Comparison of ENCODE assay signal across 1 cellular context in the genomic region with DNA sequence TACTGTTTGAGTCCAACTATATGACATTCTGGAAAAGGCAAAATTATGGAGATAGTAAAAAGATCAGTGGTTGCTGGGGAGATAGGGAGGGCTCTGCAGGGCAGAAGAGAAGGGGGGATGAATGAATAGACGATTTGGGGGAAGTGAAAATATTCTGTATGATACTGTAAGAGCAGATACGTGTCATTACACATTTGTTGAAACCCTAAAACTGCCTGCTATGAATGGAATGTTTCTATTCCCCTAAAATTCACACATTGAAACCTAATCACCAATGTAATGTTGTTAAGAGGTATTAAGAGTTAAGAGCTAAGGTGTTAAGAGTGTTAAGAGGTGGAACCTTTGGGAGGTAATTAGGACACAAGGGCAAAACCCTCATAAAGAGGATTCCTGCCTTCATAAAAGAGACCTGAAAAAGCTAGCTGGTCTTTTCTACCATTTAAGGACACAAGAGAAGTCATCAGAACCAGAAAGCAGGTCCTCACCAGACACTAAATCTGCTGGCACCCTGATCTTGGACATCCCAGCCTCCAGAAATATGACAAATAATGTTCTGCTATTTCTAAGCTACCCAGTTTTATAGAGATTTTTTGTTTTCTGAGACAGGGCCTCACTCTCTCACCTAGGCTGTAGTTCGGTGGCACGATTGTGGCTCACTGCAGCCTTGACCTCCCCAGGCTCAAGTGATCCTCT.
A peak's percentile ranks its signal among the peaks of the same experiment; 100 is the strongest.
TF ChIP-seq lines count a peak whose summit lies in the region.

No MANE protein-coding gene starts in this region.

TF ChIP-seq in GM12878, 131 proteins besides CTCF, POLR2A, EP300 and RAD21 (continued from another document and continues in another):
- TF ChIP-seq E2F8 (IDR thresholded peaks at IDR 0.05; ENCODE audit: low read depth, partially characterized antibody) = no peak
- TF ChIP-seq, protein P1, sequence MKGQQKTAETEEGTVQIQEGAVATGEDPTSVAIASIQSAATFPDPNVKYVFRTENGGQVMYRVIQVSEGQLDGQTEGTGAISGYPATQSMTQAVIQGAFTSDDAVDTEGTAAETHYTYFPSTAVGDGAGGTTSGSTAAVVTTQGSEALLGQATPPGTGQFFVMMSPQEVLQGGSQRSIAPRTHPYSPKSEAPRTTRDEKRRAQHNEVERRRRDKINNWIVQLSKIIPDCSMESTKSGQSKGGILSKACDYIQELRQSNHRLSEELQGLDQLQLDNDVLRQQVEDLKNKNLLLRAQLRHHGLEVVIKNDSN (IDR thresholded peaks at IDR 0.05; ENCODE audit: borderline replicate concordance, extremely low read length, insufficient read depth, low read depth, low read length) = no peak
- TF ChIP-seq GATAD2B (conservative IDR thresholded peaks at IDR 0.05; ENCODE audit: low read depth) = 0 out of 2 replicates have a peak, but pooled peaks have one; percentile 35
- TF ChIP-seq POU2F2 (IDR thresholded peaks at IDR 0.05; ENCODE audit: borderline replicate concordance, low read depth, low read length) = no peak
- TF ChIP-seq MTA3 (IDR thresholded peaks at IDR 0.05; ENCODE audit: borderline replicate concordance, low read length) = no peak; the same call in 1 of the 2 replicates
- TF ChIP-seq IRF3 (IDR thresholded peaks at IDR 0.05) = no peak
- TF ChIP-seq KDM1A (IDR thresholded peaks at IDR 0.05; ENCODE audit: borderline replicate concordance) = no peak
- TF ChIP-seq, protein P2, sequence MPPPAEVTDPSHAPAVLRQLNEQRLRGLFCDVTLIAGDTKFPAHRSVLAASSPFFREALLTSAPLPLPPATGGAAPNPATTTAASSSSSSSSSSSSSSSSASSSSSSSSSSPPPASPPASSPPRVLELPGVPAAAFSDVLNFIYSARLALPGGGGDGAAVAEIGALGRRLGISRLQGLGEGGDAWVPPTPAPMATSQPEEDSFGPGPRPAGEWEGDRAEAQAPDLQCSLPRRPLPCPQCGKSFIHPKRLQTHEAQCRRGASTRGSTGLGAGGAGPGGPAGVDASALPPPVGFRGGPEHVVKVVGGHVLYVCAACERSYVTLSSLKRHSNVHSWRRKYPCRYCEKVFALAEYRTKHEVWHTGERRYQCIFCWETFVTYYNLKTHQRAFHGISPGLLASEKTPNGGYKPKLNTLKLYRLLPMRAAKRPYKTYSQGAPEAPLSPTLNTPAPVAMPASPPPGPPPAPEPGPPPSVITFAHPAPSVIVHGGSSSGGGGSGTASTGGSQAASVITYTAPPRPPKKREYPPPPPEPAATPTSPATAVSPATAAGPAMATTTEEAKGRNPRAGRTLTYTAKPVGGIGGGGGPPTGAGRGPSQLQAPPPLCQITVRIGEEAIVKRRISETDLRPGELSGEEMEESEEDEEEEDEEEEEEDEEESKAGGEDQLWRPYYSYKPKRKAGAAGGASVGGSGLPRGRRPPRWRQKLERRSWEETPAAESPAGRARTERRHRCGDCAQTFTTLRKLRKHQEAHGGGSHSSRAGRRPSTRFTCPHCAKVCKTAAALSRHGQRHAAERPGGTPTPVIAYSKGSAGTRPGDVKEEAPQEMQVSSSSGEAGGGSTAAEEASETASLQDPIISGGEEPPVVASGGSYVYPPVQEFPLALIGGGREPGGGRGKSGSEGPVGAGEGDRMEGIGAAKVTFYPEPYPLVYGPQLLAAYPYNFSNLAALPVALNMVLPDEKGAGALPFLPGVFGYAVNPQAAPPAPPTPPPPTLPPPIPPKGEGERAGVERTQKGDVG (CRISPR knock-in tag; IDR thresholded peaks at IDR 0.05) = no peak
- TF ChIP-seq MEF2B (IDR thresholded peaks at IDR 0.05; ENCODE audit: partially characterized antibody, poor library complexity, severe bottlenecking) = peak; percentile 44
- TF ChIP-seq, protein P3, sequence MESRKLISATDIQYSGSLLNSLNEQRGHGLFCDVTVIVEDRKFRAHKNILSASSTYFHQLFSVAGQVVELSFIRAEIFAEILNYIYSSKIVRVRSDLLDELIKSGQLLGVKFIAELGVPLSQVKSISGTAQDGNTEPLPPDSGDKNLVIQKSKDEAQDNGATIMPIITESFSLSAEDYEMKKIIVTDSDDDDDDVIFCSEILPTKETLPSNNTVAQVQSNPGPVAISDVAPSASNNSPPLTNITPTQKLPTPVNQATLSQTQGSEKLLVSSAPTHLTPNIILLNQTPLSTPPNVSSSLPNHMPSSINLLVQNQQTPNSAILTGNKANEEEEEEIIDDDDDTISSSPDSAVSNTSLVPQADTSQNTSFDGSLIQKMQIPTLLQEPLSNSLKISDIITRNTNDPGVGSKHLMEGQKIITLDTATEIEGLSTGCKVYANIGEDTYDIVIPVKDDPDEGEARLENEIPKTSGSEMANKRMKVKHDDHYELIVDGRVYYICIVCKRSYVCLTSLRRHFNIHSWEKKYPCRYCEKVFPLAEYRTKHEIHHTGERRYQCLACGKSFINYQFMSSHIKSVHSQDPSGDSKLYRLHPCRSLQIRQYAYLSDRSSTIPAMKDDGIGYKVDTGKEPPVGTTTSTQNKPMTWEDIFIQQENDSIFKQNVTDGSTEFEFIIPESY (IDR thresholded peaks at IDR 0.05) = no peak
- TF ChIP-seq, protein P4, sequence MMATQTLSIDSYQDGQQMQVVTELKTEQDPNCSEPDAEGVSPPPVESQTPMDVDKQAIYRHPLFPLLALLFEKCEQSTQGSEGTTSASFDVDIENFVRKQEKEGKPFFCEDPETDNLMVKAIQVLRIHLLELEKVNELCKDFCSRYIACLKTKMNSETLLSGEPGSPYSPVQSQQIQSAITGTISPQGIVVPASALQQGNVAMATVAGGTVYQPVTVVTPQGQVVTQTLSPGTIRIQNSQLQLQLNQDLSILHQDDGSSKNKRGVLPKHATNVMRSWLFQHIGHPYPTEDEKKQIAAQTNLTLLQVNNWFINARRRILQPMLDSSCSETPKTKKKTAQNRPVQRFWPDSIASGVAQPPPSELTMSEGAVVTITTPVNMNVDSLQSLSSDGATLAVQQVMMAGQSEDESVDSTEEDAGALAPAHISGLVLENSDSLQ (IDR thresholded peaks at IDR 0.05) = 0 out of 2 replicates have a peak, but pooled peaks have one; percentile 17
- no peak for TF ChIP-seq NR2C2 (IDR thresholded peaks at IDR 0.05; ENCODE audit: borderline replicate concordance, control insufficient read depth, insufficient read length, low read depth)
- no peak for TF ChIP-seq BRCA1 (IDR thresholded peaks at IDR 0.05; ENCODE audit: low read depth, low read length)
- peak; percentile 49; the same call in 1 of the 2 replicates for TF ChIP-seq RFX5 (IDR thresholded peaks at IDR 0.05; ENCODE audit: low read depth, low read length)
- TF ChIP-seq IKZF1 (conservative IDR thresholded peaks at IDR 0.05) = peak; percentile 67; the same call in 1 of the 2 replicates
- TF ChIP-seq BCL11A (IDR thresholded peaks at IDR 0.05; ENCODE audit: low read depth, low read length) = peak; percentile 55; the same call in 1 of the 2 replicates
- peak; percentile 81 for TF ChIP-seq SPI1 (IDR thresholded peaks at IDR 0.05; ENCODE audit: borderline replicate concordance, insufficient read depth, low read depth, low read length)
- no peak for TF ChIP-seq NRF1 (conservative IDR thresholded peaks at IDR 0.05; ENCODE audit: low read depth, low read length)
- TF ChIP-seq, protein P5, sequence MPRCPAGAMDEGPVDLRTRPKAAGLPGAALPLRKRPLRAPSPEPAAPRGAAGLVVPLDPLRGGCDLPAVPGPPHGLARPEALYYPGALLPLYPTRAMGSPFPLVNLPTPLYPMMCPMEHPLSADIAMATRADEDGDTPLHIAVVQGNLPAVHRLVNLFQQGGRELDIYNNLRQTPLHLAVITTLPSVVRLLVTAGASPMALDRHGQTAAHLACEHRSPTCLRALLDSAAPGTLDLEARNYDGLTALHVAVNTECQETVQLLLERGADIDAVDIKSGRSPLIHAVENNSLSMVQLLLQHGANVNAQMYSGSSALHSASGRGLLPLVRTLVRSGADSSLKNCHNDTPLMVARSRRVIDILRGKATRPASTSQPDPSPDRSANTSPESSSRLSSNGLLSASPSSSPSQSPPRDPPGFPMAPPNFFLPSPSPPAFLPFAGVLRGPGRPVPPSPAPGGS (IDR thresholded peaks at IDR 0.05; ENCODE audit: borderline replicate concordance, insufficient read depth, low read depth, low read length, poor library complexity, severe bottlenecking) = no peak
- no peak for TF ChIP-seq NR2C1 (IDR thresholded peaks at IDR 0.05)
- TF ChIP-seq SIX5 (IDR thresholded peaks at IDR 0.05; ENCODE audit: low read depth, low read length, severe bottlenecking) = no peak
- TF ChIP-seq, protein P6, sequence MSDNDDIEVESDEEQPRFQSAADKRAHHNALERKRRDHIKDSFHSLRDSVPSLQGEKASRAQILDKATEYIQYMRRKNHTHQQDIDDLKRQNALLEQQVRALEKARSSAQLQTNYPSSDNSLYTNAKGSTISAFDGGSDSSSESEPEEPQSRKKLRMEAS (IDR thresholded peaks at IDR 0.05; ENCODE audit: low read depth, low read length) = no peak
- peak; percentile 45; the same call in 1 of the 2 replicates for TF ChIP-seq ZNF24 (IDR thresholded peaks at IDR 0.05)
- TF ChIP-seq, protein P7, sequence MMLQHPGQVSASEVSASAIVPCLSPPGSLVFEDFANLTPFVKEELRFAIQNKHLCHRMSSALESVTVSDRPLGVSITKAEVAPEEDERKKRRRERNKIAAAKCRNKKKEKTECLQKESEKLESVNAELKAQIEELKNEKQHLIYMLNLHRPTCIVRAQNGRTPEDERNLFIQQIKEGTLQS (IDR thresholded peaks at IDR 0.05; ENCODE audit: borderline replicate concordance, extremely low read depth, low read depth, low read length) = no peak
- TF ChIP-seq POLR2AphosphoS2 (IDR thresholded peaks at IDR 0.05; ENCODE audit: low read depth, low read length) = no peak
- TF ChIP-seq NR2F1 (conservative IDR thresholded peaks at IDR 0.05) = peak; percentile 40; the same call in 1 of the 2 replicates
- no peak for TF ChIP-seq TAF1 (IDR thresholded peaks at IDR 0.05; ENCODE audit: borderline replicate concordance, low read depth, low read length)
- no peak for TF ChIP-seq MEF2A (IDR thresholded peaks at IDR 0.05; ENCODE audit: insufficient read depth, low read depth, low read length)
- no peak for TF ChIP-seq SMAD5 (IDR thresholded peaks at IDR 0.05; ENCODE audit: low read depth)
- peak; percentile 84; the same call in 1 of the 2 replicates for TF ChIP-seq NBN (IDR thresholded peaks at IDR 0.05)
- TF ChIP-seq SP1 (IDR thresholded peaks at IDR 0.05; ENCODE audit: low read depth, low read length) = no peak
- no peak for TF ChIP-seq STAT3 (IDR thresholded peaks at IDR 0.05; ENCODE audit: low read depth, low read length)
- no peak for TF ChIP-seq ZNF592 (IDR thresholded peaks at IDR 0.05)
- peak; percentile 53; the same call in 1 of the 2 replicates for TF ChIP-seq BMI1 (IDR thresholded peaks at IDR 0.05; ENCODE audit: borderline replicate concordance)
- 0 out of 2 replicates have a peak, but pooled peaks have one; percentile 32 for TF ChIP-seq IRF4 (IDR thresholded peaks at IDR 0.05; ENCODE audit: low read depth, low read length)
- TF ChIP-seq TARDBP (IDR thresholded peaks at IDR 0.05; ENCODE audit: borderline replicate concordance) = no peak
- no peak for TF ChIP-seq STAT1 (conservative IDR thresholded peaks at IDR 0.05)
- peak; percentile 21; the same call in 1 of the 2 replicates for TF ChIP-seq RAD51 (IDR thresholded peaks at IDR 0.05)
- no peak for TF ChIP-seq FOXK2 (IDR thresholded peaks at IDR 0.05)
- TF ChIP-seq SIN3A (IDR thresholded peaks at IDR 0.05; ENCODE audit: low read depth, low read length) = no peak
- no peak for TF ChIP-seq FOXM1 (IDR thresholded peaks at IDR 0.05; ENCODE audit: low read depth, low read length)
- TF ChIP-seq CREB1 (IDR thresholded peaks at IDR 0.05; ENCODE audit: low read depth) = no peak
